ENCODE assay signal across 1 cellular context in genomic region chr14:55388160-55388559, GRCh38.
TF ChIP-seq lines count a peak whose summit lies in the region.

No MANE protein-coding gene starts in this region.

TF ChIP-seq in endothelial cell of umbilical vein, 7 proteins besides CTCF, POLR2A, EP300 and RAD21:
- peak; percentile 78 for TF ChIP-seq FOS (IDR thresholded peaks at IDR 0.05; ENCODE audit: borderline replicate concordance, insufficient read depth, low read length)
- peak; percentile 48 for TF ChIP-seq GATA2 (IDR thresholded peaks at IDR 0.05; ENCODE audit: insufficient read depth, insufficient read length, low read depth, low read length)
- TF ChIP-seq, protein P1, sequence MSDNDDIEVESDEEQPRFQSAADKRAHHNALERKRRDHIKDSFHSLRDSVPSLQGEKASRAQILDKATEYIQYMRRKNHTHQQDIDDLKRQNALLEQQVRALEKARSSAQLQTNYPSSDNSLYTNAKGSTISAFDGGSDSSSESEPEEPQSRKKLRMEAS (IDR thresholded peaks at IDR 0.05; ENCODE audit: insufficient read depth, insufficient read length), result no peak
